In the genomic region with DNA sequence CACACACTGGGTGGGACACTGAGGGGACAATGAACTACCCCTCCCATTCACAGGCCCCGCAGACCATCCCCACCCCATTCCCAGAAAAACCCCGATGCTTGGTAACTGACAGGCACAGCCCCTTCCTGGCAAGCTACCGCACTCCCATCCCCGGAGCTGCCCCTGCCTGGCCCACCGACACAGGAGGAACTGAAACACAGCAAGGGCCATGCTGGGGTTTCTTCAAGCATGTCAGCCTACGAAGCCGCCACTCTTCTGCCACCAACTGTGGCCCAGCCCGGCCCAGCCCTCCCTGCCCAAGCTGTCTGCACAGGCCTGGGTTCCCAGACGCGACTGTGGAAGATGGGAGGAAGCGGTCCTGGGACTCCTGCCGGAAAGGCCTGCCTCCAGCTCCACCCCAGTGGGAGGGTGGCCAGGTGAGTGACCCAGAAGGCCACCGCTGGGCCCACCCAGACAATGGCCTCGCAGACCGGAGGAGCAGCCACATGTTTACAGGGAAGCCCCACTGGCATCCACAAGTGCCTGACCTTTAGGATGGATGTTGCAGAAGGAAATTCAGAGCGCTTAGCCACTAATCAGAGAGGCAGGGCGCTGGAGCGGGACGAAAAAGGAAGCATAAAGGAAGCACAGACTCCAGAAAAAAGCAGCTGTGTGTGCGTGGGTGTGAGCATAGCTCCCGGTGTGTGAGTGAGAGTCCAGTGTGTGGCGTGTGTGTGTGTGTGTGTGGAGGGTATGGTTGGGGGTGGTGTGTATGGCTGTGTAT, we compare ENCODE assay signal across 8 cellular contexts. TPM values are rescaled to one million over a fixed set of nuclear protein-coding genes. Genes with fewer than 3 reads are reported as not detected.
DNase-seq lines count a peak whose midpoint lies in the region; ATAC-seq and TF ChIP-seq lines count a peak whose summit lies in the region.

No MANE protein-coding gene starts in this region.

- H3K36me3 ChIP-seq in A673 (ENCODE audit: insufficient read depth, low read length, poor library complexity, severe bottlenecking): no peaks in the 10 kb centered on the region

- in situ Hi-C loops in GM13977 (cut with MboI; ENCODE audit: low pct_unique_long_range_greater_than_20kb, low sequenced_read_pairs, unreplicated experiment): no loop called here

- no peaks in the 10 kb centered on the region for H3K9me3 ChIP-seq in A673 (ENCODE audit: low read depth, low read length, poor library complexity, severe bottlenecking)

- intact Hi-C loops in A673 (cut with micrococcal nuclease; ENCODE audit: unreplicated experiment): no loop called here

- no peaks in the 10 kb centered on the region for H3K27me3 ChIP-seq in A673 (replicated peaks; ENCODE audit: insufficient read depth, low read depth, low read length, poor library complexity)

- peak; percentile 32 for ATAC-seq in HG03045 (IDR thresholded peaks at IDR 0.05; ENCODE audit: unreplicated experiment)

- H3K27ac ChIP-seq in temporal lobe (ENCODE audit: low read depth, low read length) (peak overlapping the region; percentile 66), A673 (ENCODE audit: low read depth, low read length, poor library complexity, severe bottlenecking) (no peak overlapping the region)

- no peak overlapping the region for H3K4me3 ChIP-seq in A673 (ENCODE audit: low read depth, low read length, poor library complexity, severe bottlenecking)

- TF ChIP-seq CTCF in GM13977 (IDR thresholded peaks at IDR 0.05; ENCODE audit: extremely low read depth, insufficient read depth, missing control alignments) (no peak), A673 (conservative IDR thresholded peaks at IDR 0.05; ENCODE audit: low read depth, low read length) (no peak)

- no peaks in the 10 kb centered on the region for H3K4me1 ChIP-seq in A673 (ENCODE audit: insufficient read depth, low read length, poor library complexity, severe bottlenecking)

- BruUV-seq in A673 (replicated peaks; lab: Mats Ljungman, UMichigan): no TSS peak

- CTCF ChIA-PET in A673 (lab: Charles Lee): no interaction called here

- DNase-seq in GM13977 (ENCODE audit: low spot score) (peak; percentile 73), activated T-cell treated with anti-CD3 and anti-CD28 coated beads for 24 hours (ENCODE audit: low read depth) (peak; percentile 18), kidney tubule cell (ENCODE audit: low spot score) (peak; percentile 68), A673 (ENCODE audit: low spot score) (no peak), NCI-H82 (lab: John Stamatoyannopoulos, UW) (no peak), NCI-H748 (lab: John Stamatoyannopoulos, UW; ENCODE audit: unreplicated experiment) (no peak)

- POLR2A ChIA-PET in A673 (lab: Charles Lee; ENCODE audit: low non-redundant PET): no interaction called here

RNA-seq across cellular contexts. Expression of gene RASSF2, which starts 10.2 kb away (rescaled TPM):
- 213 TPM for total RNA-seq in temporal lobe
- 2.7 and 3.7 TPM in 2 replicates for total RNA-seq in A673 (2021)

Comparison
In these comparisons a context has a peak if more than half of its experiments do, and no peak if none do; other contexts are left out.
1. DNase-seq: peak in GM13977 (single experiment), activated T-cell treated with anti-CD3 and anti-CD28 coated beads for 24 hours (single experiment) and kidney tubule cell (single experiment); none in A673 (single experiment), NCI-H82 (single experiment) and NCI-H748 (single experiment).
2. RNA of gene RASSF2, which starts 10.2 kb away (total RNA-seq): 213 TPM in temporal lobe (single experiment); 2.7 to 3.7 TPM in A673; every median in the first group is over 10 times any median in the second.